ENCODE assay signal across 17 cellular contexts in the genomic region with DNA sequence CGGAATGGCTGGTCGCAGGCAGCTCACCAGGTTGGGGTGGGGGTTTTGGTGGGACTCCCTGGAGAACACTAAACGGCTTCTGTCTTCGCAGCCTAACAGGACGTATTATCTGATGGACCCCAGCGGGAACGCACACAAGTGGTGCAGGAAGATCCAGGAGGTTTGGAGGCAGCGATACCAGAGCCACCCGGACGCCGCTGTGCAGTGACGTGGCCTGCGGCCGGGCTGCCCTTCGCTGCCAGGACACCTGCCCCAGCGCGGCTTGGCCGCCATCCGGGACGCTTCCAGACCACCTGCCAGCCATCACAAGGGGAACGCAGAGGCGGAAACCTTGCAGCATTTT. TPM values are rescaled to one million over a fixed set of nuclear protein-coding genes. Genes with fewer than 3 reads are reported as not detected.
DNase-seq lines count a peak whose midpoint lies in the region; ATAC-seq and TF ChIP-seq lines count a peak whose summit lies in the region.
"Had no signal": no experiment of that assay in that cellular context is flagged by ENCODE, and none has a peak within 500 bp of the region (broad histone marks: within the 10 kb centered on the region; RNA-seq: fewer than 3 reads in every experiment).

No MANE protein-coding gene starts in this region.

- H3K9me3 ChIP-seq in BLaER1, result no peaks in the 10 kb centered on the region
- no peaks in the 10 kb centered on the region for H3K9me3 ChIP-seq in endodermal cell (ENCODE audit: control insufficient read depth, low read length)
- H3K9me3 ChIP-seq in psoas muscle, result no peaks in the 10 kb centered on the region
- H3K9me3 ChIP-seq: Caco-2 had no signal

- WGBS in endodermal cell (ENCODE audit: insufficient coverage in 1 of 2, insufficient read length in 1 of 2), 2 experiments, result 88 to 95% methylated on average over 8 to 22 of the region's 22 CpGs
- WGBS in psoas muscle, 3 donors, result 84 to 88% (median 86%) methylated on average over 22 of the region's 22 CpGs

- peaks cover 24% of the 10 kb centered on the region for H3K36me3 Mint-ChIP-seq in endodermal cell (ENCODE audit: low read depth)
- H3K36me3 Mint-ChIP-seq: IgD-negative memory B cell had no signal

- intact Hi-C loops in psoas muscle (cut with DNase I), result loop anchor here in 1 of 2 donors (10.0 kb wide), 1 partner anchor 63 kb away; a partner anchor contains a TSS

- ATAC-seq in psoas muscle, result peak in 1 of 4 donors; percentile 40
- no peak for ATAC-seq in HG03469 (IDR thresholded peaks at IDR 0.05; ENCODE audit: unreplicated experiment)
- ATAC-seq in HG02763 (IDR thresholded peaks at IDR 0.05; ENCODE audit: unreplicated experiment), result no peak

- H3K4me3 ChIP-seq in BLaER1, result 0 out of 2 replicates have a peak overlapping the region, but pooled peaks have one; percentile 7
- H3K4me3 ChIP-seq in H7 (ENCODE audit: insufficient read depth, low read depth, low read length), result no peak overlapping the region
- H3K4me3 ChIP-seq in endodermal cell (ENCODE audit: low read length), result no peak overlapping the region
- no peak overlapping the region for H3K4me3 ChIP-seq in psoas muscle

- DNase-seq in H7 (peak; percentile 44), endodermal cell (peak; percentile 31), psoas muscle (peak in 1 of 2 donors; percentile 53), NCI-H2029 (lab: John Stamatoyannopoulos, UW) (no peak)
- DNase-seq: Caco-2, DMS153, NCI-H1105, NCI-H1694, NCI-H2107, NCI-H345, NCI-H526, SIG-M5 had no signal

- no peaks in the 10 kb centered on the region for H3K4me1 Mint-ChIP-seq in endodermal cell
- H3K4me1 Mint-ChIP-seq: H9 had no signal

- no peak overlapping the region for H3K27ac Mint-ChIP-seq in endodermal cell
- H3K27ac Mint-ChIP-seq: H9 had no signal

- peaks cover 76% of the 10 kb centered on the region for H4K20me1 ChIP-seq in BLaER1

- no peaks in the 10 kb centered on the region for H3K9me3 Mint-ChIP-seq in endodermal cell
- H3K9me3 Mint-ChIP-seq: H9, IgD-negative memory B cell had no signal

- H3K27ac ChIP-seq in BLaER1 (no peak overlapping the region), endodermal cell (ENCODE audit: low read depth, low read length) (peak overlapping the region; percentile 68), psoas muscle (peak overlapping the region; percentile 83)

- H3K4me3 Mint-ChIP-seq in endodermal cell, result no peak overlapping the region
- H3K4me3 Mint-ChIP-seq: H9, IgD-negative memory B cell had no signal

- TF ChIP-seq CTCF in endodermal cell (conservative IDR thresholded peaks at IDR 0.05), result no peak
- no peak for TF ChIP-seq CTCF in psoas muscle (IDR thresholded peaks at IDR 0.05)

- H3K9ac ChIP-seq in BLaER1, result no peak overlapping the region
- H3K9ac ChIP-seq in endodermal cell (ENCODE audit: extremely low read depth, low read length, poor library complexity, severe bottlenecking), result no peak overlapping the region

- H3K36me3 ChIP-seq in BLaER1, result peaks cover 25% of the 10 kb centered on the region
- H3K36me3 ChIP-seq in H7 (replicated peaks; ENCODE audit: control insufficient read depth, insufficient read depth, low read length), result no peaks in the 10 kb centered on the region; the same call in 1 of the 2 replicates
- peaks cover 26% of the 10 kb centered on the region for H3K36me3 ChIP-seq in endodermal cell (ENCODE audit: control insufficient read depth, insufficient read depth, low read length)
- peaks cover 0 to 23% of the 10 kb centered on the region in 2 donors for H3K36me3 ChIP-seq in psoas muscle (ENCODE audit: insufficient read depth in 1 of 2, low read depth in 1 of 2)

- H3K4me1 ChIP-seq in BLaER1 (peaks cover 95% of the 10 kb centered on the region), endodermal cell (ENCODE audit: control insufficient read depth, insufficient read depth, low read length) (no peaks in the 10 kb centered on the region), psoas muscle (peaks cover 37% of the 10 kb centered on the region)
- H3K4me1 ChIP-seq: Caco-2 had no signal

- no peaks in the 10 kb centered on the region for H3K27me3 Mint-ChIP-seq in endodermal cell (ENCODE audit: insufficient read depth)
- H3K27me3 Mint-ChIP-seq: IgD-negative memory B cell had no signal

- H3K4me2 ChIP-seq in BLaER1, result peak overlapping the region; percentile 74

- no peaks in the 10 kb centered on the region for H3K27me3 ChIP-seq in BLaER1
- no peaks in the 10 kb centered on the region for H3K27me3 ChIP-seq in H7 (ENCODE audit: control insufficient read depth, insufficient read depth, low read length)
- H3K27me3 ChIP-seq in endodermal cell (ENCODE audit: control insufficient read depth, insufficient read depth, low read length, poor library complexity, severe bottlenecking), result no peaks in the 10 kb centered on the region
- no peaks in the 10 kb centered on the region for H3K27me3 ChIP-seq in psoas muscle (ENCODE audit: insufficient read depth in 3 of 3, low read length in 2 of 3)

RNA-seq across cellular contexts. Expression of a gene that starts 59.7 kb away (rescaled TPM):
- 11.4 and 21.7 TPM in 2 replicates for total RNA-seq in H7 (2014; rRNA removed; shearing (Covaris generic))
- total RNA-seq in endodermal cell (10 to 100 TPM; 29.2 to 30.3 TPM), psoas muscle (10 to 100 TPM; 29.7 to 44.5 (median 36.6) TPM)
- 19.6 TPM for polyA plus RNA-seq in endodermal cell (2013, experiment 1 of 2)
- 19.3 TPM for polyA plus RNA-seq in endodermal cell (2013, experiment 2 of 2)
- 10 to 100 TPM; 12.9 to 32.6 (median 14.3) TPM for polyA plus RNA-seq in psoas muscle
